Comparison of ENCODE assay signal across 38 cellular contexts in the genomic region with DNA sequence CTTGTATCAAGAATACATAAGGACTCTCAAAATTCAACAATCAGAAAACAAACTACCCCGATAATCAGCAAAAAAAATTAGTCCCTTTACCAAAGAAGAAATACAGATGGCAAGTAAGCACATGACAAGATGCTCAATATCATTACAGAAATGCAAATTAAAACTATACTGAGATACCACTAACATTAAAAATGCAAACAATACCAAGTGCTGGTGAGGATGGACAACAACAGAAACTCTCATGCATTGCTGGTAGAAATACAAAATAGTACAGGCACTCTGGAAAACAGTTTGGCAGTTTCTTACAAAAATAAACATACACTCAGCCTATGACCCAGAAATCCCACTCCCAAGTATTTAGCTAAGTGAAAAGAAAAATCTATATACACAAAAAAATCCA. TPM values are rescaled to one million over a fixed set of nuclear protein-coding genes. Genes with fewer than 3 reads are reported as not detected.
"Had no signal": no experiment of that assay in that cellular context is flagged by ENCODE, and none has a peak within 500 bp of the region (broad histone marks: within the 10 kb centered on the region; RNA-seq: fewer than 3 reads in every experiment).

No MANE protein-coding gene starts in this region.

- DNase-seq: Karpas-422, Kasumi-1, MG63, MM.1S, MV-4-11, NCI-H1048, NCI-H1092, NCI-H1092 treated with DMSO at 0.1 percent for 48 hours, NCI-H1105, NCI-H1105 treated with DMSO at 0.1 percent for 48 hours, NCI-H1417, NCI-H1417 treated with DMSO at 0.1 percent for 48 hours, NCI-H1436, NCI-H1436 treated with DMSO at 0.1 percent for 48 hours, NCI-H146, NCI-H1694, NCI-H1694 treated with DMSO at 0.1 percent for 48 hours, NCI-H187, NCI-H187 treated with DMSO at 0.1 percent for 48 hours, NCI-H1930, NCI-H2029, NCI-H2029 treated with DMSO at 0.1 percent for 48 hours, NCI-H2081, NCI-H2081 treated with DMSO at 0.1 percent for 48 hours, NCI-H2107, NCI-H2171, NCI-H2171 treated with DMSO at 0.1 percent for 48 hours, NCI-H2227 treated with DMSO at 0.1 percent for 48 hours, NCI-H226, NCI-H345, NCI-H446, NCI-H446 treated with DMSO at 0.1 percent for 48 hours, NCI-H510A, NCI-H510A treated with DMSO at 0.1 percent for 48 hours had no signal

- H3K4me3 ChIP-seq: MG63 had no signal

- H3K27me3 ChIP-seq: MG63 had no signal

RNA-seq across cellular contexts. Expression of a gene that starts 44.8 kb away (rescaled TPM):
- total RNA-seq: LHCN-M2, M059J, MCF 10A, NCI-H460 had no signal
